Comparison of ENCODE assay signal across 8 cellular contexts in genomic region chr7:92590711-92591310, GRCh38. TPM values are rescaled to one million over a fixed set of nuclear protein-coding genes. Genes with fewer than 3 reads are reported as not detected.
A peak's percentile ranks its signal among the peaks of the same experiment; 100 is the strongest.
DNase-seq lines count a peak whose midpoint lies in the region; ATAC-seq and TF ChIP-seq lines count a peak whose summit lies in the region.

No MANE protein-coding gene starts in this region.

- no peak for TF ChIP-seq POLR2A in transverse colon (IDR thresholded peaks at IDR 0.05)

- in situ Hi-C loops in astrocyte of the cerebellum (cut with HindIII; ENCODE audit: low sequenced_read_pairs) (no loop called here), transverse colon (cut with MboI; ENCODE audit: low pct_ligation_motif_present in 1 of 4, low pct_unique_long_range_greater_than_20kb in 1 of 4, low sequenced_read_pairs in 3 of 4) (no loop called here)

- H3K36me3 ChIP-seq in lower lobe of right lung (no peaks in the 10 kb centered on the region), transverse colon (no peaks in the 10 kb centered on the region)

- 37 to 53% methylated on average over 9 to 19 of the region's 19 CpGs for WGBS in transverse colon (ENCODE audit: low coverage in 1 of 2), 2 donors

- H3K4me1 Mint-ChIP-seq in activated naive CD4-positive, alpha-beta T cell treated with anti-CD3 and anti-CD28 coated beads, Interleukin-2, amount 50 U/mL, for 24 hours, result peaks cover 42% of the 10 kb centered on the region

- intact Hi-C loops in lower lobe of right lung (cut with DNase I) (no loop called here), transverse colon (cut with DNase I; ENCODE audit: low total_unique reads) (no loop called here)

- ATAC-seq in lower lobe of right lung (no peak), GM19397 (IDR thresholded peaks at IDR 0.05; ENCODE audit: unreplicated experiment) (no peak)

- H3K4me1 ChIP-seq in lower lobe of right lung, result peaks cover 42% of the 10 kb centered on the region
- peaks cover 11 to 38% (median 29%) of the 10 kb centered on the region in 4 donors for H3K4me1 ChIP-seq in transverse colon

- TF ChIP-seq CTCF in astrocyte of the cerebellum (IDR thresholded peaks at IDR 0.05; ENCODE audit: low read depth, low read length, missing control alignments), result no peak
- no peak for TF ChIP-seq CTCF in lower lobe of right lung (IDR thresholded peaks at IDR 0.05)
- TF ChIP-seq CTCF in transverse colon (IDR thresholded peaks at IDR 0.05), result no peak

- H3K9me3 ChIP-seq in lower lobe of right lung, result no peaks in the 10 kb centered on the region
- H3K9me3 ChIP-seq in transverse colon, result no peaks in the 10 kb centered on the region

- no peaks in the 10 kb centered on the region for H3K27me3 Mint-ChIP-seq in activated naive CD4-positive, alpha-beta T cell treated with anti-CD3 and anti-CD28 coated beads, Interleukin-2, amount 50 U/mL, for 24 hours

- H3K4me3 ChIP-seq in astrocyte of the cerebellum (ENCODE audit: low read depth, low read length), result peak overlapping the region; percentile 94
- H3K4me3 ChIP-seq in lower lobe of right lung, result peak overlapping the region; percentile 86
- H3K4me3 ChIP-seq in transverse colon, result peak overlapping the region; percentile 54 to 99 (median 86)

- H3K9me3 Mint-ChIP-seq in activated naive CD4-positive, alpha-beta T cell treated with anti-CD3 and anti-CD28 coated beads, Interleukin-2, amount 50 U/mL, for 24 hours, result no peaks in the 10 kb centered on the region

- H3K27me3 ChIP-seq in lower lobe of right lung (ENCODE audit: low read depth) (no peaks in the 10 kb centered on the region), transverse colon (no peaks in the 10 kb centered on the region)

- H3K4me3 Mint-ChIP-seq in activated naive CD4-positive, alpha-beta T cell treated with anti-CD3 and anti-CD28 coated beads, Interleukin-2, amount 50 U/mL, for 24 hours, result peak overlapping the region; percentile 93

- no peak for DNase-seq in activated naive CD4-positive, alpha-beta T cell treated with anti-CD3 and anti-CD28 coated beads, Interleukin-2, amount 50 U/mL, for 16 hours
- DNase-seq in astrocyte of the cerebellum (ENCODE audit: low read depth) (no peak), lower lobe of right lung (peak; percentile 45), transverse colon (no peak), ureter (ENCODE audit: low spot score) (no peak)
- no peak for DNase-seq in activated effector memory CD4-positive, alpha-beta T cell treated with Interleukin-2 at 50 U/mL for 16 hours

- H3K27ac Mint-ChIP-seq in activated naive CD4-positive, alpha-beta T cell treated with anti-CD3 and anti-CD28 coated beads, Interleukin-2, amount 50 U/mL, for 24 hours, result no peak overlapping the region

- peaks cover 9% of the 10 kb centered on the region for H3K36me3 Mint-ChIP-seq in activated naive CD4-positive, alpha-beta T cell treated with anti-CD3 and anti-CD28 coated beads, Interleukin-2, amount 50 U/mL, for 24 hours

- TF ChIP-seq EP300 in transverse colon (IDR thresholded peaks at IDR 0.05; ENCODE audit: low read depth), result no peak

- H3K27ac ChIP-seq in lower lobe of right lung (no peak overlapping the region), transverse colon (peak overlapping the region; percentile 90 to 95 (median 94))

RNA-seq across cellular contexts. Expression of gene FAM133B, which starts 0.6 kb away (rescaled TPM):
- total RNA-seq in lower lobe of right lung (22.8 TPM), transverse colon (10 to 100 TPM in 3 of 4 donors, 1 to 10 TPM in 1; 6.8 to 32.6 (median 15.3) TPM), ureter (32.5 TPM)
